ENCODE assay signal across 8 cellular contexts in the genomic region with DNA sequence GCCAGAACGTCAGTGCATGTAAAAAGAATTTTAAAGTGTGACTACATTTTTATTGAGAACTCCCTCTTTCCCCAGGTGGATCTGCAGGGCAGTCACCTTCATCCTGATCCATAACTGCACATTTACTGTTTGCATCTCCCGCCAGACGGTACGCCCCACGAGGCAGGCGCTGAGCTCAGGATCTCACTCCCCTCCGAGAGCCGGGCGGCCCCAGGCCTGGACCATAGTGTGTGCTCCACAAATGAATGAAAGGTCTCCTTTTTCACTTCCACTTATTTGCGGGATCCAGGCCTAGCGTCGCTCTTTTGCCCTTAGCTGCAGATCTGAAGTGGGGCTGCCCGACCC. TPM values are rescaled to one million over a fixed set of nuclear protein-coding genes. Genes with fewer than 3 reads are reported as not detected.
A peak's percentile ranks its signal among the peaks of the same experiment; 100 is the strongest.
DNase-seq lines count a peak whose midpoint lies in the region; ATAC-seq and TF ChIP-seq lines count a peak whose summit lies in the region.

No MANE protein-coding gene starts in this region.

- ATAC-seq in HG03520 (IDR thresholded peaks at IDR 0.05; ENCODE audit: unreplicated experiment) (peak; percentile 27), T-cell (replicated peaks in 1 of 4) (peak; percentile 28 to 38 (median 36))

- peaks cover 56 to 74% (median 73%) of the 10 kb centered on the region in 3 donors for H3K4me1 Mint-ChIP-seq in T-cell

- 0 to 1% methylated on average over 12 of the region's 13 CpGs for WGBS in mesodermal cell (ENCODE audit: insufficient coverage in 2 of 2), 2 experiments
- WGBS in testis, 2 donors: 0 to 1% methylated on average over 13 of the region's 13 CpGs

- no peaks in the 10 kb centered on the region for H3K27me3 Mint-ChIP-seq in T-cell

- peak overlapping the region; percentile 63 to 98 (median 88) for H3K4me3 ChIP-seq in dorsolateral prefrontal cortex
- peak overlapping the region; percentile 74 for H3K4me3 ChIP-seq in mesodermal cell (ENCODE audit: extremely low read depth, insufficient read depth, low read length, poor library complexity, severe bottlenecking)
- H3K4me3 ChIP-seq in testis: peak overlapping the region; percentile 77 to 86

- H3K27me3 ChIP-seq in dorsolateral prefrontal cortex (no peaks in the 10 kb centered on the region), testis (no peaks in the 10 kb centered on the region)

- DNase-seq in EL (peak; percentile 12), GM20000 (ENCODE audit: low spot score) (peak; percentile 26), T-cell (peak in 12 of 34 experiments; percentile 2 to 25 (median 6)), dorsolateral prefrontal cortex (peak in 5 of 10 donors; percentile 35 to 47 (median 41)), testis (peak; percentile 37)
- DNase-seq in central memory CD4-positive, alpha-beta T cell: no peak

- H3K9me3 ChIP-seq in mesodermal cell (ENCODE audit: control insufficient read depth, low read length) (no peaks in the 10 kb centered on the region), testis (no peaks in the 10 kb centered on the region)

- TF ChIP-seq POLR2A in testis (IDR thresholded peaks at IDR 0.05): no peak

- intact Hi-C loops in dorsolateral prefrontal cortex (cut with DNase I): no loop called here
- intact Hi-C loops in testis (cut with DNase I; ENCODE audit: low total_unique reads): no loop called here

- peaks cover 47% of the 10 kb centered on the region for H3K36me3 Mint-ChIP-seq in T-cell

- H3K4me3 Mint-ChIP-seq in T-cell: peak overlapping the region; percentile 98 to 100 (median 99)

- POLR2A ChIA-PET in T-cell (lab: Charles Lee): interaction anchor here in 1 of 2 donors (0.6 kb wide), 1 partner anchor 1061 kb away, joined by 4 read pairs; no protein-coding TSS in a partner anchor

- H3K4me1 ChIP-seq in mesodermal cell (ENCODE audit: control insufficient read depth, insufficient read depth, low read length, poor library complexity, severe bottlenecking) (peaks cover 9% of the 10 kb centered on the region), testis (peaks cover 15% of the 10 kb centered on the region)

- peak overlapping the region; percentile 95 to 96 for H3K27ac Mint-ChIP-seq in T-cell

- CTCF ChIA-PET in T-cell (lab: Charles Lee): interaction anchor here in 1 of 2 donors (0.7 to 0.9 kb wide), 2 partner anchors 711 to 799 kb away, joined by 3 read pairs; no protein-coding TSS in a partner anchor

- H3K27ac ChIP-seq in dorsolateral prefrontal cortex: peak overlapping the region in 48 of 59 donors; percentile 6 to 89 (median 70)
- H3K27ac ChIP-seq in mesodermal cell (ENCODE audit: low read depth, low read length, severe bottlenecking): peak overlapping the region; percentile 25
- peak overlapping the region; percentile 28 to 40 for H3K27ac ChIP-seq in testis

- H3K9me3 Mint-ChIP-seq in T-cell: no peaks in the 10 kb centered on the region

- TF ChIP-seq CTCF in GM20000 (IDR thresholded peaks at IDR 0.05; ENCODE audit: extremely low read depth, missing control alignments): no peak
- no peak for TF ChIP-seq CTCF in dorsolateral prefrontal cortex (IDR thresholded peaks at IDR 0.05 in 54 of 56, conservative IDR thresholded peaks at IDR 0.05 in 2 of 56; ENCODE audit: low read depth in 1 of 56, partially characterized antibody in 56 of 56)
- TF ChIP-seq CTCF in testis (IDR thresholded peaks at IDR 0.05): no peak

- H3K36me3 ChIP-seq in mesodermal cell (ENCODE audit: control insufficient read depth, insufficient read depth, low read length) (peaks cover 66% of the 10 kb centered on the region), testis (ENCODE audit: low read depth, missing control alignments) (no peaks in the 10 kb centered on the region)

RNA-seq across cellular contexts. Expression of a gene that starts 0.4 kb away (rescaled TPM):
- total RNA-seq in T-cell: 10 to 100 TPM; 42.2 to 82.1 (median 69.6) TPM
- 100 to 1,000 TPM in 18 of 120 experiments, 10 to 100 TPM in 102; 59.1 to 123 (median 84.0) TPM for total RNA-seq in dorsolateral prefrontal cortex
- 43.6 TPM for polyA plus RNA-seq in mesodermal cell (2013, experiment 1 of 2)
- polyA plus RNA-seq in mesodermal cell (2013, experiment 2 of 2): 47.5 TPM
- 10 to 100 TPM; 50.4 to 79.6 TPM for total RNA-seq in testis
- polyA plus RNA-seq in testis (ENCODE audit: insufficient read depth, low read depth, low replicate concordance): 23.3 TPM

RNA-seq across cellular contexts. Expression of a gene that starts 0.6 kb away (rescaled TPM):
- total RNA-seq in T-cell (10 to 100 TPM; 16.0 to 30.3 (median 26.8) TPM), dorsolateral prefrontal cortex (10 to 100 TPM; 15.8 to 52.3 (median 34.5) TPM), testis (10 to 100 TPM; 14.4 to 15.0 TPM)
- 26.9 TPM for polyA plus RNA-seq in mesodermal cell (2013, experiment 1 of 2)
- polyA plus RNA-seq in mesodermal cell (2013, experiment 2 of 2): 26.2 TPM
- 11.0 TPM for polyA plus RNA-seq in testis (ENCODE audit: insufficient read depth, low read depth, low replicate concordance)
